ENCODE assay signal across 16 cellular contexts in the genomic region with DNA sequence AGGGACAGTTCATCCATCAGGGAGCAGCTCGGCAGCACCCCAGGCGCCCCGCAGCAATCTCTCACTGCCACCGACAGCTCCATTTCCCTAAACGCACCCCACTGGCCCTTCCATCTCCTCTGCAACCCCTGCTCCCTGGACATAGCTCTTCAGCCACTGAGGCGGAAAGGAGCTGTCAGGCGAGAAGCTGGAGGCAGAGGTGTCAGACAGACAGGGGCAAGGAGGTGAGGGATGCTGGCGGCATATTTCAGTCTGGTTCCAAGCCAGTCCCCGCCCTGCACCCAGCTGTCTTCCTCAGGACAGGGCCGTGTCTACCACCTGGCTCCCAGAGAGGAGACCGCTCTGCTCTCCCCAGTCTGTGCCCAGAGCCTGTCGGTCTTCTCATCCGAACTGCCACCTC. TPM values are rescaled to one million over a fixed set of nuclear protein-coding genes. Genes with fewer than 3 reads are reported as not detected.
"Had no signal": no experiment of that assay in that cellular context is flagged by ENCODE, and none has a peak within 500 bp of the region (broad histone marks: within the 10 kb centered on the region; RNA-seq: fewer than 3 reads in every experiment).

No MANE protein-coding gene starts in this region.

- H3K27me3 ChIP-seq: dorsolateral prefrontal cortex, left lung, sigmoid colon, thyroid gland had no signal

- H3K4me1 ChIP-seq: prostate gland, sigmoid colon had no signal

- H3K4me3 Mint-ChIP-seq: activated CD4-positive, alpha-beta memory T cell treated with anti-CD3 and anti-CD28 coated beads for 36 hours; activated CD4-positive, alpha-beta T cell treated with anti-CD3 and anti-CD28 coated beads for 36 hours; activated CD8-positive, alpha-beta memory T cell treated with anti-CD3 and anti-CD28 coated beads, Interleukin-2, amount 10 ng/mL, durations not matched to agents 7 days and 5 days; activated naive CD4-positive, alpha-beta T cell treated with anti-CD3 and anti-CD28 coated beads, Interleukin-2, amount 10 ng/mL, durations not matched to agents 7 days and 5 days; naive thymus-derived CD4-positive, alpha-beta T cell had no signal

- FAIRE-seq: islet of Langerhans had no signal

- H3K27me3 Mint-ChIP-seq: activated CD4-positive, alpha-beta memory T cell treated with anti-CD3 and anti-CD28 coated beads for 36 hours; activated CD4-positive, alpha-beta T cell treated with anti-CD3 and anti-CD28 coated beads for 36 hours; activated CD8-positive, alpha-beta memory T cell treated with anti-CD3 and anti-CD28 coated beads, Interleukin-2, amount 10 ng/mL, durations not matched to agents 7 days and 5 days; activated naive CD4-positive, alpha-beta T cell treated with anti-CD3 and anti-CD28 coated beads, Interleukin-2, amount 10 ng/mL, durations not matched to agents 7 days and 5 days; naive thymus-derived CD4-positive, alpha-beta T cell had no signal

- H3K27ac ChIP-seq: dorsolateral prefrontal cortex, left lung, prostate gland, sigmoid colon, thyroid gland, VCaP had no signal

- H3K4me1 Mint-ChIP-seq: activated CD8-positive, alpha-beta memory T cell treated with anti-CD3 and anti-CD28 coated beads, Interleukin-2, amount 10 ng/mL, durations not matched to agents 7 days and 5 days had no signal

- ATAC-seq: activated CD4-positive, alpha-beta T cell treated with anti-CD3 and anti-CD28 coated beads for 36 hours; activated CD8-positive, alpha-beta memory T cell treated with anti-CD3 and anti-CD28 coated beads, Interleukin-2, amount 10 ng/mL, durations not matched to agents 7 days and 5 days; esophagus mucosa; left lung; naive thymus-derived CD4-positive, alpha-beta T cell had no signal

- H3K27ac Mint-ChIP-seq: activated CD4-positive, alpha-beta memory T cell treated with anti-CD3 and anti-CD28 coated beads for 36 hours; activated CD4-positive, alpha-beta T cell treated with anti-CD3 and anti-CD28 coated beads for 36 hours; activated CD8-positive, alpha-beta memory T cell treated with anti-CD3 and anti-CD28 coated beads, Interleukin-2, amount 10 ng/mL, durations not matched to agents 7 days and 5 days; activated naive CD4-positive, alpha-beta T cell treated with anti-CD3 and anti-CD28 coated beads, Interleukin-2, amount 10 ng/mL, durations not matched to agents 7 days and 5 days; naive thymus-derived CD4-positive, alpha-beta T cell had no signal

- H3K9me3 ChIP-seq: left lung, mucosa of descending colon, prostate gland, sigmoid colon, thyroid gland had no signal

- H3K4me3 ChIP-seq: dorsolateral prefrontal cortex, left lung, mucosa of descending colon, prostate gland, sigmoid colon, thyroid gland had no signal

- DNase-seq: activated CD4-positive, alpha-beta memory T cell treated with anti-CD3 and anti-CD28 coated beads for 36 hours; activated CD4-positive, alpha-beta T cell treated with anti-CD3 and anti-CD28 coated beads for 36 hours; activated CD8-positive, alpha-beta memory T cell treated with anti-CD3 and anti-CD28 coated beads, Interleukin-2, amount 10 ng/mL, durations not matched to agents 7 days and 5 days; activated naive CD4-positive, alpha-beta T cell treated with anti-CD3 and anti-CD28 coated beads, Interleukin-2, amount 10 ng/mL, durations not matched to agents 7 days and 5 days; activated T-cell treated with anti-CD3 and anti-CD28 coated beads, Interleukin-2, amount 50 U/mL, for 1 hour; dorsolateral prefrontal cortex; left lung; mucosa of descending colon; naive thymus-derived CD4-positive, alpha-beta T cell; sigmoid colon; stimulated activated CD4-positive, alpha-beta T cell treated with anti-CD3 and anti-CD28 coated beads, Interleukin-1b, Interleukin-23, amount 100 ng/mL, for 48 hours; thyroid gland had no signal

- H3K9me3 Mint-ChIP-seq: activated CD4-positive, alpha-beta memory T cell treated with anti-CD3 and anti-CD28 coated beads for 36 hours; activated naive CD4-positive, alpha-beta T cell treated with anti-CD3 and anti-CD28 coated beads, Interleukin-2, amount 10 ng/mL, durations not matched to agents 7 days and 5 days; naive thymus-derived CD4-positive, alpha-beta T cell had no signal

RNA-seq across cellular contexts. Expression of a gene that starts 21.3 kb away (rescaled TPM):
- total RNA-seq: esophagus mucosa had no signal
